In the genomic region with DNA sequence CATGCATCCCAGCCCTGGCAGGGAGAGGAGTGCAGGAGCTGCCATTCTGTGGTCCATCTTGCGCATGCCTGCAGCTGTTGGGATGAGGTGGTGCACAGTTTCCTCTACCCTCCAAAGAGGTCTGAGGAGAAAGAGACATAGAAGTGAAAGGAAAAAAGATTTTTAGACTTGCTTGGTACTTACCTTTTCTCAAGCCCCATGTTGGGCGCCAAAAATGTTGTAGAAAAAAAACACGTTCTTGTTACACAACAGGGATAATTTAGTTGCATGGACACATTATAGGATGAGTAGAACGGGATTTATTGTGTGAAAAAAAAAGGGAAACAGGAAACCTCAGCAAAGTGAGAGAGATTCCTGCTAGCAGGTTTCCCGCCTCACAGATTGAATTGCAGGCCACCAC, we compare ENCODE assay signal across 12 cellular contexts.
DNase-seq lines count a peak whose midpoint lies in the region; ATAC-seq and TF ChIP-seq lines count a peak whose summit lies in the region.
"Had no signal": no experiment of that assay in that cellular context is flagged by ENCODE, and none has a peak within 500 bp of the region (broad histone marks: within the 10 kb centered on the region; RNA-seq: fewer than 3 reads in every experiment).

No MANE protein-coding gene starts in this region.

- in situ Hi-C loops in ACHN (cut with HindIII; ENCODE audit: low pct_ligation_motif_present, low pct_unique_long_range_greater_than_20kb, low sequenced_read_pairs): no loop called here

- POLR2A ChIA-PET in activated CD4-positive, alpha-beta memory T cell treated with anti-CD3 and anti-CD28 coated beads, Interleukin-2, amount 10 ng/mL, durations not matched to agents 7 days and 5 days (lab: Charles Lee): no interaction called here

- H3K27ac Mint-ChIP-seq in glutamatergic neuron (ENCODE audit: unreplicated experiment): no peak overlapping the region
- H3K27ac Mint-ChIP-seq in activated CD4-positive, alpha-beta memory T cell treated with anti-CD3 and anti-CD28 coated beads, Interleukin-2, amount 10 ng/mL, durations not matched to agents 7 days and 5 days: no peak overlapping the region
- H3K27ac Mint-ChIP-seq: activated naive CD4-positive, alpha-beta T cell treated with anti-CD3 and anti-CD28 coated beads, Interleukin-2, amount 10 ng/mL, durations not matched to agents 7 days and 5 days had no signal

- peaks cover 9% of the 10 kb centered on the region for H3K9me3 Mint-ChIP-seq in glutamatergic neuron (ENCODE audit: unreplicated experiment)
- peaks cover 31% of the 10 kb centered on the region for H3K9me3 Mint-ChIP-seq in activated CD4-positive, alpha-beta memory T cell treated with anti-CD3 and anti-CD28 coated beads, Interleukin-2, amount 10 ng/mL, durations not matched to agents 7 days and 5 days

- no peaks in the 10 kb centered on the region for H3K27me3 Mint-ChIP-seq in glutamatergic neuron (ENCODE audit: unreplicated experiment)
- no peaks in the 10 kb centered on the region for H3K27me3 Mint-ChIP-seq in activated CD4-positive, alpha-beta memory T cell treated with anti-CD3 and anti-CD28 coated beads, Interleukin-2, amount 10 ng/mL, durations not matched to agents 7 days and 5 days
- H3K27me3 Mint-ChIP-seq: activated naive CD4-positive, alpha-beta T cell treated with anti-CD3 and anti-CD28 coated beads, Interleukin-2, amount 10 ng/mL, durations not matched to agents 7 days and 5 days had no signal

- H3K27me3 ChIP-seq in adipocyte (replicated peaks; ENCODE audit: control insufficient read depth, insufficient read depth, low read length): no peaks in the 10 kb centered on the region
- H3K27me3 ChIP-seq: neutrophil had no signal

- H3K9ac ChIP-seq in adipocyte (ENCODE audit: low read length): no peak overlapping the region
- H3K9ac ChIP-seq: SK-N-SH had no signal

- H3K4me3 Mint-ChIP-seq in glutamatergic neuron (ENCODE audit: unreplicated experiment): no peak overlapping the region
- H3K4me3 Mint-ChIP-seq in activated CD4-positive, alpha-beta memory T cell treated with anti-CD3 and anti-CD28 coated beads, Interleukin-2, amount 10 ng/mL, durations not matched to agents 7 days and 5 days: no peak overlapping the region
- H3K4me3 Mint-ChIP-seq: activated naive CD4-positive, alpha-beta T cell treated with anti-CD3 and anti-CD28 coated beads, Interleukin-2, amount 10 ng/mL, durations not matched to agents 7 days and 5 days had no signal

- TF ChIP-seq CTCF in glutamatergic neuron (IDR thresholded peaks at IDR 0.05; ENCODE audit: partially characterized antibody, unreplicated experiment): no peak

- CTCF ChIA-PET in activated CD4-positive, alpha-beta memory T cell treated with anti-CD3 and anti-CD28 coated beads, Interleukin-2, amount 10 ng/mL, durations not matched to agents 7 days and 5 days (lab: Charles Lee): no interaction called here

- H3K4me3 ChIP-seq in adipocyte (ENCODE audit: low read length): peak overlapping the region; percentile 63

- peaks cover 59% of the 10 kb centered on the region for H3K9me3 ChIP-seq in adipocyte (ENCODE audit: control insufficient read depth, low read length)

- DNase-seq in ACHN: peak; percentile 40
- peak; percentile 49 for DNase-seq in ELR (ENCODE audit: low read depth)
- peak; percentile 22 for DNase-seq in adipocyte (ENCODE audit: low read depth)
- DNase-seq in glutamatergic neuron: peak; percentile 29
- DNase-seq in activated CD4-positive, alpha-beta memory T cell treated with anti-CD3 and anti-CD28 coated beads, Interleukin-2, amount 10 ng/mL, durations not matched to agents 7 days and 5 days: no peak
- DNase-seq: activated naive CD4-positive, alpha-beta T cell treated with anti-CD3 and anti-CD28 coated beads, Interleukin-2, amount 10 ng/mL, durations not matched to agents 7 days and 5 days; SK-N-SH had no signal

- H3K4me1 Mint-ChIP-seq in glutamatergic neuron (ENCODE audit: low read depth, unreplicated experiment): no peaks in the 10 kb centered on the region
- H3K4me1 Mint-ChIP-seq in activated CD4-positive, alpha-beta memory T cell treated with anti-CD3 and anti-CD28 coated beads, Interleukin-2, amount 10 ng/mL, durations not matched to agents 7 days and 5 days: no peaks in the 10 kb centered on the region
- H3K4me1 Mint-ChIP-seq: activated naive CD4-positive, alpha-beta T cell treated with anti-CD3 and anti-CD28 coated beads, Interleukin-2, amount 10 ng/mL, durations not matched to agents 7 days and 5 days had no signal

- H3K36me3 ChIP-seq in adipocyte (ENCODE audit: control insufficient read depth, insufficient read depth, low read length, severe bottlenecking): peaks cover 32% of the 10 kb centered on the region
- H3K36me3 ChIP-seq: neutrophil had no signal

- H3K36me3 Mint-ChIP-seq in glutamatergic neuron (ENCODE audit: unreplicated experiment): peaks cover 40% of the 10 kb centered on the region
- H3K36me3 Mint-ChIP-seq in activated CD4-positive, alpha-beta memory T cell treated with anti-CD3 and anti-CD28 coated beads, Interleukin-2, amount 10 ng/mL, durations not matched to agents 7 days and 5 days (ENCODE audit: low read depth): peaks cover 32% of the 10 kb centered on the region

- ATAC-seq in HG03457 (IDR thresholded peaks at IDR 0.05; ENCODE audit: unreplicated experiment) (no peak), HG03432 (IDR thresholded peaks at IDR 0.05; ENCODE audit: unreplicated experiment) (no peak), HG02973 (IDR thresholded peaks at IDR 0.05; ENCODE audit: unreplicated experiment) (no peak)

- H3K4me1 ChIP-seq in adipocyte (ENCODE audit: control insufficient read depth, insufficient read depth, low read length): no peaks in the 10 kb centered on the region
- H3K4me1 ChIP-seq: Caco-2 had no signal
